ENCODE assay signal across 15 cellular contexts in the genomic region with DNA sequence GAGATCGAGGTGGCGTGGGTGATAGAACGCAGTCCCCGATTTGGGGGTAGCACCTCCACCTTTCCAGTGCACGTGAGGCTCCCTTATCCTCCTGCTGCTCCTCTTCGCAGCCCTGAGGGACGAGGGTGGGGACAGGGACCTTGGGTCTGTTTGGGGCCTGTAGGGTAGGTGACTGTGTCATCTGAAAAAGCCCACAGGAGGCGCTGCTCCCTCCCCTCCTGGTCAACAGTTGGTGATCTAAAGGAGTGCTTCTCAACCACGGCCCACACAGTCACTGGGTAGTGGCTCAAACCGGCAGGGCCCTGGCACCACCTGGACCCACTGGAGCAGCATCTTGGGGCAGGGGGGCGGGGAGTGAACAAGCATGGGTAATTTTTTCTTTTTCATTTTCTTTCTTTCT. TPM values are rescaled to one million over a fixed set of nuclear protein-coding genes. Genes with fewer than 3 reads are reported as not detected.
DNase-seq lines count a peak whose midpoint lies in the region; ATAC-seq and TF ChIP-seq lines count a peak whose summit lies in the region.
"Had no signal": no experiment of that assay in that cellular context is flagged by ENCODE, and none has a peak within 500 bp of the region (broad histone marks: within the 10 kb centered on the region; RNA-seq: fewer than 3 reads in every experiment).

No MANE protein-coding gene starts in this region.

- CTCF ChIA-PET in HCT116 (lab: Charles Lee) (no interaction called here), HEK293T (lab: Yijun Ruan, JAX) (no interaction called here)

- H3K4me3 ChIP-seq in GM12864 (ENCODE audit: low read depth, low read length) (no peak overlapping the region), HCT116 (replicated peaks in 1 of 2; ENCODE audit: low read depth in 1 of 2, low read length in 2 of 2) (no peak overlapping the region), SU-DHL-6 (ENCODE audit: insufficient read depth, low read length, poor library complexity, severe bottlenecking) (no peak overlapping the region)
- H3K4me3 ChIP-seq: GM23248 had no signal

- ATAC-seq in HCT116 (peak; percentile 77), GM18517 (IDR thresholded peaks at IDR 0.05; ENCODE audit: unreplicated experiment) (no peak)

- H3K9me2 ChIP-seq in HCT116 (ENCODE audit: insufficient read depth) (no peaks in the 10 kb centered on the region), SU-DHL-6 (replicated peaks; ENCODE audit: insufficient read depth, low read length) (no peaks in the 10 kb centered on the region)

- H3K9ac ChIP-seq in HCT116 (ENCODE audit: low read length) (no peak overlapping the region), SU-DHL-6 (ENCODE audit: low read length) (peak overlapping the region; percentile 31; the same call in 1 of the 2 replicates)
- H3K9ac ChIP-seq: GM23248 had no signal

- POLR2A ChIA-PET in HCT116 (lab: Charles Lee), result no interaction called here
- POLR2A ChIA-PET in HEK293T (lab: Yijun Ruan, JAX), result no interaction called here

- H3K9me3 ChIP-seq in HCT116 (ENCODE audit: control insufficient read depth in 1 of 2, insufficient read depth in 1 of 2, low read depth in 1 of 2, low read length in 2 of 2), result no peaks in the 10 kb centered on the region
- H3K9me3 ChIP-seq in SU-DHL-6 (ENCODE audit: insufficient read depth, low read length), result no peaks in the 10 kb centered on the region

- H4K20me1 ChIP-seq in HCT116 (ENCODE audit: insufficient read depth) (no peaks in the 10 kb centered on the region), SU-DHL-6 (ENCODE audit: low read depth, low read length) (no peaks in the 10 kb centered on the region)

- H3K4me2 ChIP-seq in HCT116 (ENCODE audit: low read length) (no peak overlapping the region), SU-DHL-6 (ENCODE audit: low read depth, low read length, poor library complexity, severe bottlenecking) (peak overlapping the region; percentile 67)

- RAD21 ChIA-PET in HCT116 (lab: Charles Lee; ENCODE audit: low non-redundant PET in 1 of 2, low total read pairs in 2 of 2, uncharacterized antibody in 2 of 2, unreplicated experiment in 2 of 2), result no interaction called here

- peaks cover 95% of the 10 kb centered on the region for H3F3A ChIP-seq in SU-DHL-6 (ENCODE audit: insufficient read depth)

- TF ChIP-seq CTCF in GM12864 (IDR thresholded peaks at IDR 0.05; ENCODE audit: low read depth, low read length, missing control alignments) (peak; percentile 70), HCT116 (IDR thresholded peaks at IDR 0.05 in 2 of 3, conservative IDR thresholded peaks at IDR 0.05 in 1 of 3; ENCODE audit: borderline replicate concordance in 1 of 3, insufficient read depth in 1 of 3, low read depth in 2 of 3, low read length in 2 of 3) (peak in 1 of 3 experiments; percentile 31; a peak in 3 of 6 replicates), SU-DHL-6 (IDR thresholded peaks at IDR 0.05; ENCODE audit: insufficient read depth, low read length, poor library complexity, severe bottlenecking) (peak; percentile 49)

- H3K27ac ChIP-seq in HCT116 (ENCODE audit: low read depth, low read length) (no peak overlapping the region), SU-DHL-6 (ENCODE audit: low read depth, low read length) (peak overlapping the region; percentile 98)
- H3K27ac ChIP-seq: GM23248 had no signal

- H3K79me2 ChIP-seq in HCT116 (ENCODE audit: insufficient read depth, low read length), result no peaks in the 10 kb centered on the region; the same call in 1 of the 2 replicates
- peaks cover 91% of the 10 kb centered on the region for H3K79me2 ChIP-seq in SU-DHL-6 (ENCODE audit: insufficient read depth, low read length)

- intact Hi-C loops in HCT116 (cut with micrococcal nuclease), result no loop called here

- no TSS peak for BruUV-seq in HCT116 (replicated peaks; lab: Mats Ljungman, UMichigan)

- no peak for TF ChIP-seq RAD21 in HCT116 (IDR thresholded peaks at IDR 0.05; ENCODE audit: low read depth)

- no peak for TF ChIP-seq POLR2A in HCT116 (IDR thresholded peaks at IDR 0.05; ENCODE audit: borderline replicate concordance, extremely low read depth, insufficient read depth, insufficient read length)

- H3K36me3 ChIP-seq in HCT116 (ENCODE audit: control insufficient read depth in 1 of 2, insufficient read depth in 2 of 2, low read length in 2 of 2) (peaks cover 0 to 20% of the 10 kb centered on the region in 2 experiments; a peak in 2 of 4 replicates), SU-DHL-6 (ENCODE audit: low read length) (peaks cover 19% of the 10 kb centered on the region)

- H2AFZ ChIP-seq in HCT116 (ENCODE audit: low read depth, low read length, poor library complexity, severe bottlenecking) (no peak overlapping the region), SU-DHL-6 (ENCODE audit: low read depth, low read length, severe bottlenecking) (no peak overlapping the region)
- H2AFZ ChIP-seq: GM23248 had no signal

- DNase-seq in GM12864 (ENCODE audit: low read depth) (no peak), HCT116 (ENCODE audit: low read depth, low spot score) (no peak), mesenteric fat pad (ENCODE audit: low spot score) (peak; percentile 51), UCSD-AML1 (lab: John Stamatoyannopoulos, UW; ENCODE audit: unreplicated experiment) (no peak), HEK293T (ENCODE audit: extremely low spot score) (no peak)
- no peak for DNase-seq in stimulated activated CD4-positive, alpha-beta T cell treated with anti-CD3 and anti-CD28 coated beads, Interleukin-2, amount 100 ng/mL, for 24 hours
- DNase-seq: caudate nucleus; CD4-positive, alpha-beta T cell; GM23248; hippocampal formation; NCI-H1105; T-helper 9 cell had no signal

- H3K4me1 ChIP-seq in HCT116 (ENCODE audit: control insufficient read depth in 1 of 2, insufficient read depth in 2 of 2, low read length in 2 of 2), result peaks cover 6 to 7% of the 10 kb centered on the region in 2 experiments; a peak in 2 of 4 replicates

- no peaks in the 10 kb centered on the region for H3K27me3 ChIP-seq in HCT116 (ENCODE audit: insufficient read depth, low read length)
- H3K27me3 ChIP-seq in SU-DHL-6 (ENCODE audit: low read length), result no peaks in the 10 kb centered on the region

TF ChIP-seq in HCT116, 20 proteins besides CTCF, POLR2A, EP300 and RAD21 (continues in another document):
- TF ChIP-seq EGR1 (IDR thresholded peaks at IDR 0.05; ENCODE audit: low read depth) (no peak), CBX3 (IDR thresholded peaks at IDR 0.05; ENCODE audit: low read depth) (no peak)
- TF ChIP-seq, protein P1, sequence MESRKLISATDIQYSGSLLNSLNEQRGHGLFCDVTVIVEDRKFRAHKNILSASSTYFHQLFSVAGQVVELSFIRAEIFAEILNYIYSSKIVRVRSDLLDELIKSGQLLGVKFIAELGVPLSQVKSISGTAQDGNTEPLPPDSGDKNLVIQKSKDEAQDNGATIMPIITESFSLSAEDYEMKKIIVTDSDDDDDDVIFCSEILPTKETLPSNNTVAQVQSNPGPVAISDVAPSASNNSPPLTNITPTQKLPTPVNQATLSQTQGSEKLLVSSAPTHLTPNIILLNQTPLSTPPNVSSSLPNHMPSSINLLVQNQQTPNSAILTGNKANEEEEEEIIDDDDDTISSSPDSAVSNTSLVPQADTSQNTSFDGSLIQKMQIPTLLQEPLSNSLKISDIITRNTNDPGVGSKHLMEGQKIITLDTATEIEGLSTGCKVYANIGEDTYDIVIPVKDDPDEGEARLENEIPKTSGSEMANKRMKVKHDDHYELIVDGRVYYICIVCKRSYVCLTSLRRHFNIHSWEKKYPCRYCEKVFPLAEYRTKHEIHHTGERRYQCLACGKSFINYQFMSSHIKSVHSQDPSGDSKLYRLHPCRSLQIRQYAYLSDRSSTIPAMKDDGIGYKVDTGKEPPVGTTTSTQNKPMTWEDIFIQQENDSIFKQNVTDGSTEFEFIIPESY (IDR thresholded peaks at IDR 0.05; ENCODE audit: extremely low read depth, insufficient replicate concordance, low read length), result no peak
- TF ChIP-seq, protein P2, sequence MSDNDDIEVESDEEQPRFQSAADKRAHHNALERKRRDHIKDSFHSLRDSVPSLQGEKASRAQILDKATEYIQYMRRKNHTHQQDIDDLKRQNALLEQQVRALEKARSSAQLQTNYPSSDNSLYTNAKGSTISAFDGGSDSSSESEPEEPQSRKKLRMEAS (IDR thresholded peaks at IDR 0.05), result no peak
- TF ChIP-seq, protein P3, sequence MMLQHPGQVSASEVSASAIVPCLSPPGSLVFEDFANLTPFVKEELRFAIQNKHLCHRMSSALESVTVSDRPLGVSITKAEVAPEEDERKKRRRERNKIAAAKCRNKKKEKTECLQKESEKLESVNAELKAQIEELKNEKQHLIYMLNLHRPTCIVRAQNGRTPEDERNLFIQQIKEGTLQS (IDR thresholded peaks at IDR 0.05), result no peak

TF ChIP-seq in HEK293T, 16 proteins besides CTCF, POLR2A, EP300 and RAD21:
- TF ChIP-seq TARDBP (IDR thresholded peaks at IDR 0.05) (no peak), ELF4 (IDR thresholded peaks at IDR 0.05) (no peak), SP1 (IDR thresholded peaks at IDR 0.05) (no peak), LEF1 (IDR thresholded peaks at IDR 0.05; ENCODE audit: borderline replicate concordance) (no peak), NFRKB (IDR thresholded peaks at IDR 0.05) (no peak), HDGF (IDR thresholded peaks at IDR 0.05; ENCODE audit: borderline replicate concordance) (no peak), CTBP1 (IDR thresholded peaks at IDR 0.05; ENCODE audit: borderline replicate concordance) (no peak), SUZ12 (IDR thresholded peaks at IDR 0.05) (no peak), FOXM1 (IDR thresholded peaks at IDR 0.05; ENCODE audit: borderline replicate concordance) (no peak), BHLHE40 (IDR thresholded peaks at IDR 0.05; ENCODE audit: borderline replicate concordance) (no peak), ARNT (IDR thresholded peaks at IDR 0.05) (no peak), FOXK2 (IDR thresholded peaks at IDR 0.05) (no peak), ZNF384 (IDR thresholded peaks at IDR 0.05) (no peak), FOXA1 (IDR thresholded peaks at IDR 0.05) (no peak), L3MBTL2 (conservative IDR thresholded peaks at IDR 0.05) (no peak)
- TF ChIP-seq, protein P4, sequence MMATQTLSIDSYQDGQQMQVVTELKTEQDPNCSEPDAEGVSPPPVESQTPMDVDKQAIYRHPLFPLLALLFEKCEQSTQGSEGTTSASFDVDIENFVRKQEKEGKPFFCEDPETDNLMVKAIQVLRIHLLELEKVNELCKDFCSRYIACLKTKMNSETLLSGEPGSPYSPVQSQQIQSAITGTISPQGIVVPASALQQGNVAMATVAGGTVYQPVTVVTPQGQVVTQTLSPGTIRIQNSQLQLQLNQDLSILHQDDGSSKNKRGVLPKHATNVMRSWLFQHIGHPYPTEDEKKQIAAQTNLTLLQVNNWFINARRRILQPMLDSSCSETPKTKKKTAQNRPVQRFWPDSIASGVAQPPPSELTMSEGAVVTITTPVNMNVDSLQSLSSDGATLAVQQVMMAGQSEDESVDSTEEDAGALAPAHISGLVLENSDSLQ (IDR thresholded peaks at IDR 0.05), result no peak
TF ChIP-seq in HEK293T: peak in this region for 0.

RNA-seq across cellular contexts. Expression of a gene that starts 7.1 kb away (rescaled TPM):
- total RNA-seq in HCT116 (2021; ENCODE audit: unreplicated experiment), result 21.6 TPM
- polyA plus RNA-seq in HCT116 (2012), result 9.4 and 10.4 TPM in 2 replicates
- 23.5 TPM for total RNA-seq in mesenteric fat pad

RNA-seq across cellular contexts. Expression of a gene that starts 46.6 kb away (rescaled TPM):
- 248 TPM for total RNA-seq in HCT116 (2021; ENCODE audit: unreplicated experiment)
- 117 and 120 TPM in 2 replicates for polyA plus RNA-seq in HCT116 (2012)
- 194 TPM for total RNA-seq in mesenteric fat pad
- total RNA-seq: activated CD8-positive, alpha-beta memory T cell treated with anti-CD3 and anti-CD28 coated beads for 36 hours; CD4-positive, alpha-beta T cell had no signal
